8 cellular contexts compared by ENCODE assay signal in genomic region chr9:4750021-4750673, GRCh38. TPM values are rescaled to one million over a fixed set of nuclear protein-coding genes. Genes with fewer than 3 reads are reported as not detected.
DNase-seq lines count a peak whose midpoint lies in the region; ATAC-seq and TF ChIP-seq lines count a peak whose summit lies in the region.

No MANE protein-coding gene starts in this region.

- H3K27me3 ChIP-seq in CD4-positive, CD25-positive, alpha-beta regulatory T cell (ENCODE audit: control insufficient read depth, insufficient read depth, low read length): no peaks in the 10 kb centered on the region

- peaks cover 20% of the 10 kb centered on the region for H3K27me3 Mint-ChIP-seq in CD4-positive, CD25-positive, alpha-beta regulatory T cell
- no peaks in the 10 kb centered on the region for H3K27me3 Mint-ChIP-seq in progenitor cell of endocrine pancreas
- no peaks in the 10 kb centered on the region for H3K27me3 Mint-ChIP-seq in activated T-cell treated with anti-CD3 and anti-CD28 coated beads, Interleukin-2, amount 50 U/mL, for 4 hours (ENCODE audit: low read depth)

- no peaks in the 10 kb centered on the region for H3K36me3 Mint-ChIP-seq in CD4-positive, CD25-positive, alpha-beta regulatory T cell
- no peaks in the 10 kb centered on the region for H3K36me3 Mint-ChIP-seq in progenitor cell of endocrine pancreas (ENCODE audit: insufficient read depth)
- H3K36me3 Mint-ChIP-seq in activated T-cell treated with anti-CD3 and anti-CD28 coated beads, Interleukin-2, amount 50 U/mL, for 4 hours (ENCODE audit: insufficient read depth): no peaks in the 10 kb centered on the region

- H3K4me1 Mint-ChIP-seq in CD4-positive, CD25-positive, alpha-beta regulatory T cell: peaks cover 2 to 9% (median 6%) of the 10 kb centered on the region in 4 donors
- H3K4me1 Mint-ChIP-seq in progenitor cell of endocrine pancreas (ENCODE audit: low read depth): no peaks in the 10 kb centered on the region
- peaks cover 17% of the 10 kb centered on the region for H3K4me1 Mint-ChIP-seq in activated T-cell treated with anti-CD3 and anti-CD28 coated beads, Interleukin-2, amount 50 U/mL, for 4 hours (ENCODE audit: low read depth)

- H3K9me3 ChIP-seq in CD4-positive, CD25-positive, alpha-beta regulatory T cell (ENCODE audit: control insufficient read depth in 2 of 2, low read length in 2 of 2): no peaks in the 10 kb centered on the region

- no peaks in the 10 kb centered on the region for H3K4me1 ChIP-seq in CD4-positive, CD25-positive, alpha-beta regulatory T cell (ENCODE audit: control insufficient read depth, insufficient read depth, low read length, poor library complexity, severe bottlenecking)

- no peak overlapping the region for H3K4me3 ChIP-seq in CD4-positive, CD25-positive, alpha-beta regulatory T cell (ENCODE audit: low read depth, low read length)

- H3K4me3 Mint-ChIP-seq in CD4-positive, CD25-positive, alpha-beta regulatory T cell: no peak overlapping the region
- no peak overlapping the region for H3K4me3 Mint-ChIP-seq in progenitor cell of endocrine pancreas (ENCODE audit: low read depth)
- no peak overlapping the region for H3K4me3 Mint-ChIP-seq in activated T-cell treated with anti-CD3 and anti-CD28 coated beads, Interleukin-2, amount 50 U/mL, for 4 hours

- peak in 2 of 3 donors; percentile 38 to 64 for DNase-seq in CD4-positive, CD25-positive, alpha-beta regulatory T cell
- DNase-seq in HT-29 (ENCODE audit: low spot score): peak; percentile 79
- DNase-seq in SK-N-DZ (ENCODE audit: low spot score): peak; percentile 37
- peak; percentile 69 for DNase-seq in fibroblast of peridontal ligament (ENCODE audit: extremely low read depth)
- DNase-seq in progenitor cell of endocrine pancreas (ENCODE audit: low spot score, unreplicated experiment): no peak
- DNase-seq in activated T-cell treated with anti-CD3 and anti-CD28 coated beads, Interleukin-2, amount 50 U/mL, for 4 hours: no peak
- DNase-seq in GOT3 (lab: John Stamatoyannopoulos, UW): no peak

- no peak overlapping the region for H3K27ac ChIP-seq in CD4-positive, CD25-positive, alpha-beta regulatory T cell (ENCODE audit: insufficient read depth, low read length, poor library complexity, severe bottlenecking)

- no peak overlapping the region for H3K27ac Mint-ChIP-seq in CD4-positive, CD25-positive, alpha-beta regulatory T cell
- no peak overlapping the region for H3K27ac Mint-ChIP-seq in progenitor cell of endocrine pancreas

- H3K36me3 ChIP-seq in CD4-positive, CD25-positive, alpha-beta regulatory T cell (ENCODE audit: control insufficient read depth, insufficient read depth, low read length): no peaks in the 10 kb centered on the region

- peak in 1 of 2 donors; percentile 40 for ATAC-seq in CD4-positive, CD25-positive, alpha-beta regulatory T cell (ENCODE audit: low read depth in 2 of 2)
- ATAC-seq in activated T-cell treated with anti-CD3 and anti-CD28 coated beads, Interleukin-2, amount 50 U/mL, for 4 hours: no peak
- ATAC-seq in GM21576 (IDR thresholded peaks at IDR 0.05; ENCODE audit: unreplicated experiment): no peak

- TF ChIP-seq CTCF in progenitor cell of endocrine pancreas (IDR thresholded peaks at IDR 0.05; ENCODE audit: unreplicated experiment): peak; percentile 69

- H3K9me3 Mint-ChIP-seq in CD4-positive, CD25-positive, alpha-beta regulatory T cell: no peaks in the 10 kb centered on the region
- no peaks in the 10 kb centered on the region for H3K9me3 Mint-ChIP-seq in progenitor cell of endocrine pancreas (ENCODE audit: low read depth)
- H3K9me3 Mint-ChIP-seq in activated T-cell treated with anti-CD3 and anti-CD28 coated beads, Interleukin-2, amount 50 U/mL, for 4 hours: no peaks in the 10 kb centered on the region

RNA-seq across cellular contexts. Expression of gene AK3, which starts 9.1 kb away (rescaled TPM):
- 21.7 TPM for total RNA-seq in CD4-positive, CD25-positive, alpha-beta regulatory T cell
- polyA plus RNA-seq in CD4-positive, CD25-positive, alpha-beta regulatory T cell: 10 to 100 TPM; 38.0 to 47.3 (median 42.5) TPM
- total RNA-seq in HT-29 (2014; rRNA removed; shearing (Covaris generic)): 114 TPM in 2 replicates
- 30.0 and 30.1 TPM in 2 replicates for polyA plus RNA-seq in SK-N-DZ (2014; cell fraction: cytosol; rRNA removed)
- 47.7 and 56.8 TPM in 2 replicates for polyA plus RNA-seq in SK-N-DZ (2014; cell fraction: nucleus; rRNA removed)
- 69.1 and 73.6 TPM in 2 replicates for total RNA-seq in progenitor cell of endocrine pancreas
- total RNA-seq in activated T-cell treated with anti-CD3 and anti-CD28 coated beads, Interleukin-2, amount 50 U/mL, for 4 hours: 10 to 100 TPM; 14.7 to 21.3 (median 17.3) TPM

RNA-seq across cellular contexts. Expression of gene RCL1, which starts 42.6 kb away (rescaled TPM):
- 27.9 TPM for total RNA-seq in CD4-positive, CD25-positive, alpha-beta regulatory T cell
- polyA plus RNA-seq in CD4-positive, CD25-positive, alpha-beta regulatory T cell: 10 to 100 TPM; 13.3 to 19.2 (median 14.5) TPM
- total RNA-seq in HT-29 (2014; rRNA removed; shearing (Covaris generic)): 35.1 and 51.7 TPM in 2 replicates
- 10.0 and 18.5 TPM in 2 replicates for polyA plus RNA-seq in SK-N-DZ (2014; cell fraction: cytosol; rRNA removed)
- polyA plus RNA-seq in SK-N-DZ (2014; cell fraction: nucleus; rRNA removed): 10.7 and 18.6 TPM in 2 replicates
- total RNA-seq in progenitor cell of endocrine pancreas: 18.2 and 18.7 TPM in 2 replicates
- 10 to 100 TPM; 59.8 to 63.4 (median 62.2) TPM for total RNA-seq in activated T-cell treated with anti-CD3 and anti-CD28 coated beads, Interleukin-2, amount 50 U/mL, for 4 hours

Comparison
In these comparisons a context has a peak if more than half of its experiments do, and no peak if none do; other contexts are left out.
1. DNase-seq: peak in CD4-positive, CD25-positive, alpha-beta regulatory T cell (2 of 3), HT-29 (single experiment), SK-N-DZ (single experiment) and fibroblast of peridontal ligament (single experiment); none in progenitor cell of endocrine pancreas (single experiment), activated T-cell treated with anti-CD3 and anti-CD28 coated beads, Interleukin-2, amount 50 U/mL, for 4 hours (single experiment) and GOT3 (single experiment).